ENCODE assay signal across 1 cellular context in genomic region chr17:81057079-81057730, GRCh38.
TF ChIP-seq lines count a peak whose summit lies in the region.

No MANE protein-coding gene starts in this region.

TF ChIP-seq in K562, 482 proteins besides CTCF, POLR2A, EP300 and RAD21 (continued from another document and continues in another):
- TF ChIP-seq ZNF324 (CRISPR knock-in tag; IDR thresholded peaks at IDR 0.05) (no peak), ZBTB7A (IDR thresholded peaks at IDR 0.05; ENCODE audit: borderline replicate concordance, control insufficient read depth, low read depth, low read length) (peak; percentile 49; the same call in 1 of the 2 replicates), HCFC1 (IDR thresholded peaks at IDR 0.05; ENCODE audit: low read depth, low read length) (0 out of 2 replicates have a peak, but pooled peaks have one; percentile 5), ZNF277 (CRISPR knock-in tag; IDR thresholded peaks at IDR 0.05; ENCODE audit: borderline replicate concordance) (no peak), ZNF347 (CRISPR knock-in tag; IDR thresholded peaks at IDR 0.05; ENCODE audit: low read depth) (no peak), TAF9B (IDR thresholded peaks at IDR 0.05; ENCODE audit: partially characterized antibody) (no peak), ZNF518B (CRISPR knock-in tag; IDR thresholded peaks at IDR 0.05) (no peak), CCNT2 (IDR thresholded peaks at IDR 0.05; ENCODE audit: borderline replicate concordance, extremely low read depth, insufficient read length, low read depth, low read length) (peak; percentile 64), ZEB2 (IDR thresholded peaks at IDR 0.05) (peak; percentile 64; the same call in 1 of the 2 replicates), MTF1 (CRISPR knock-in tag; IDR thresholded peaks at IDR 0.05; ENCODE audit: borderline replicate concordance) (no peak), ZC3H11A (IDR thresholded peaks at IDR 0.05; ENCODE audit: low read depth, low read length) (no peak), ZSCAN32 (CRISPR knock-in tag; IDR thresholded peaks at IDR 0.05) (no peak), HOMEZ (CRISPR knock-in tag; IDR thresholded peaks at IDR 0.05) (no peak), OTX1 (CRISPR knock-in tag; IDR thresholded peaks at IDR 0.05) (no peak), CUX1 (CRISPR knock-in tag; IDR thresholded peaks at IDR 0.05) (no peak), ZNF165 (CRISPR knock-in tag; IDR thresholded peaks at IDR 0.05; ENCODE audit: borderline replicate concordance) (no peak), RBM15 (IDR thresholded peaks at IDR 0.05; ENCODE audit: insufficient read depth, low read length) (no peak), FOXM1 (IDR thresholded peaks at IDR 0.05; ENCODE audit: low read depth) (no peak), FOXM1 (CRISPR knock-in tag; IDR thresholded peaks at IDR 0.05; ENCODE audit: low read depth) (no peak), HIVEP1 (CRISPR knock-in tag; IDR thresholded peaks at IDR 0.05) (no peak), KDM4B (IDR thresholded peaks at IDR 0.05; ENCODE audit: borderline replicate concordance in 2 of 2, low read depth in 1 of 2) (no peak), HDAC1 (IDR thresholded peaks at IDR 0.05) (peak in 1 of 2 experiments; percentile 78; a peak in 2 of 4 replicates), NCOR1 (IDR thresholded peaks at IDR 0.05) (no peak), RBM34 (IDR thresholded peaks at IDR 0.05; ENCODE audit: borderline replicate concordance, insufficient read depth, low read length) (no peak), ZKSCAN8 (CRISPR knock-in tag; IDR thresholded peaks at IDR 0.05) (no peak), GATA2 (CRISPR knock-in tag; IDR thresholded peaks at IDR 0.05) (peak; percentile 86), SMARCA4 (IDR thresholded peaks at IDR 0.05) (peak; percentile 61; the same call in 1 of the 2 replicates), ZNF24 (IDR thresholded peaks at IDR 0.05) (no peak), CBX5 (IDR thresholded peaks at IDR 0.05; ENCODE audit: borderline replicate concordance, low read depth) (peak; percentile 34; the same call in 1 of the 2 replicates), HNRNPUL1 (IDR thresholded peaks at IDR 0.05; ENCODE audit: low read length) (no peak), MCM7 (IDR thresholded peaks at IDR 0.05) (no peak), SAFB (IDR thresholded peaks at IDR 0.05; ENCODE audit: borderline replicate concordance, low read depth, low read length) (no peak), NR2F6 (CRISPR knock-in tag; IDR thresholded peaks at IDR 0.05) (no peak), ARID4B (CRISPR knock-in tag; IDR thresholded peaks at IDR 0.05) (no peak), STAT5B (CRISPR knock-in tag; IDR thresholded peaks at IDR 0.05) (no peak)
